In the genomic region with DNA sequence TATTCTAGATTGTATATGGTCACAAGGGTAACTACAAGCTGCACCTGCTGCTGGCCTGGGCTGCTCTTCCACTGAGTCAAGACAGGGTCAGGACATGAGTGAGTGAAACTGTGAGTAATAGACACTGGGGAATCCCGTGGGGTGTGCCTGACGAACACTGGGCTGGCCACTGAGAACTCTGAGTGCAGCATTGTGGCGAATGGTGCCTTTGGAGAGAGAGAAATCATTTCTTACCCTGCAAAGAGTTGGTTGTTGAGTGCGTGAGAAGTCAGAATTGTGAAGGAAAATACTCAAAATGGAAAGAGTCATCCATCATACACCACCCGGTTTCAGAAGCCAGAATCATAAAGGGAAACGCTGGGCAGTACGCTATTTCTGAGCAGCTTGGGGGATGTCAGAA, we compare ENCODE assay signal across 9 cellular contexts. TPM values are rescaled to one million over a fixed set of nuclear protein-coding genes. Genes with fewer than 3 reads are reported as not detected.
DNase-seq lines count a peak whose midpoint lies in the region; ATAC-seq and TF ChIP-seq lines count a peak whose summit lies in the region.
"Had no signal": no experiment of that assay in that cellular context is flagged by ENCODE, and none has a peak within 500 bp of the region (broad histone marks: within the 10 kb centered on the region; RNA-seq: fewer than 3 reads in every experiment).

No MANE protein-coding gene starts in this region.

- TF ChIP-seq CTCF in fibroblast of mammary gland (conservative IDR thresholded peaks at IDR 0.05; ENCODE audit: control insufficient read depth, insufficient read depth, low read depth, low read length): no peak
- no peak for TF ChIP-seq CTCF in sigmoid colon (IDR thresholded peaks at IDR 0.05)

- no peaks in the 10 kb centered on the region for H3K36me3 ChIP-seq in sigmoid colon

- no peaks in the 10 kb centered on the region for H3K4me1 ChIP-seq in sigmoid colon

- TF ChIP-seq POLR2A in GM18505 (IDR thresholded peaks at IDR 0.05; ENCODE audit: borderline replicate concordance, extremely low read depth, insufficient read depth, insufficient read length): no peak
- no peak for TF ChIP-seq POLR2A in sigmoid colon (IDR thresholded peaks at IDR 0.05)

- H3K27me3 ChIP-seq in sigmoid colon: no peaks in the 10 kb centered on the region

- H3K27ac ChIP-seq in sigmoid colon: no peak overlapping the region

- WGBS in sigmoid colon, 2 donors: 72 to 81% methylated on average over 7 of the region's 7 CpGs

- H3K4me3 ChIP-seq in fibroblast of mammary gland (ENCODE audit: control insufficient read depth, low read depth, low read length) (no peak overlapping the region), sigmoid colon (no peak overlapping the region)
- H3K4me3 ChIP-seq: smooth muscle cell had no signal

- ATAC-seq in GM18505 (IDR thresholded peaks at IDR 0.05; ENCODE audit: unreplicated experiment) (peak; percentile 97), GM21360 (IDR thresholded peaks at IDR 0.05; ENCODE audit: unreplicated experiment) (peak; percentile 96), HG03280 (IDR thresholded peaks at IDR 0.05; ENCODE audit: unreplicated experiment) (peak; percentile 98), Right ventricle myocardium superior (ENCODE audit: poor library complexity) (no peak), sciatic nerve (no peak)

- intact Hi-C loops in Right ventricle myocardium superior (cut with DNase I) (no loop called here), sigmoid colon (cut with DNase I) (no loop called here), sciatic nerve (cut with DNase I) (no loop called here)

- DNase-seq in fibroblast of mammary gland (ENCODE audit: low read depth): peak; percentile 31
- no peak for DNase-seq in Right ventricle myocardium superior
- no peak for DNase-seq in sigmoid colon
- DNase-seq in sciatic nerve (ENCODE audit: low spot score): no peak
- no peak for DNase-seq in NCI-H774 (lab: John Stamatoyannopoulos, UW)

- no peaks in the 10 kb centered on the region for H3K9me3 ChIP-seq in sigmoid colon

- no peak for TF ChIP-seq EP300 in sigmoid colon (IDR thresholded peaks at IDR 0.05)

RNA-seq across cellular contexts. Expression of gene LSM6, which starts 43.1 kb away (rescaled TPM):
- total RNA-seq in Right ventricle myocardium superior (11.8 TPM), sigmoid colon (10 to 100 TPM; 16.9 to 51.5 (median 32.4) TPM), sciatic nerve (23.8 TPM)
- polyA plus RNA-seq in sigmoid colon: 10 to 100 TPM; 71.9 to 78.9 (median 76.9) TPM

Comparison
In these comparisons a context has a peak if more than half of its experiments do, and no peak if none do; other contexts are left out.
1. ATAC-seq: peak in GM18505 (single experiment), GM21360 (single experiment) and HG03280 (single experiment); none in Right ventricle myocardium superior (single experiment) and sciatic nerve (single experiment).